ENCODE assay signal across 9 cellular contexts in the genomic region with DNA sequence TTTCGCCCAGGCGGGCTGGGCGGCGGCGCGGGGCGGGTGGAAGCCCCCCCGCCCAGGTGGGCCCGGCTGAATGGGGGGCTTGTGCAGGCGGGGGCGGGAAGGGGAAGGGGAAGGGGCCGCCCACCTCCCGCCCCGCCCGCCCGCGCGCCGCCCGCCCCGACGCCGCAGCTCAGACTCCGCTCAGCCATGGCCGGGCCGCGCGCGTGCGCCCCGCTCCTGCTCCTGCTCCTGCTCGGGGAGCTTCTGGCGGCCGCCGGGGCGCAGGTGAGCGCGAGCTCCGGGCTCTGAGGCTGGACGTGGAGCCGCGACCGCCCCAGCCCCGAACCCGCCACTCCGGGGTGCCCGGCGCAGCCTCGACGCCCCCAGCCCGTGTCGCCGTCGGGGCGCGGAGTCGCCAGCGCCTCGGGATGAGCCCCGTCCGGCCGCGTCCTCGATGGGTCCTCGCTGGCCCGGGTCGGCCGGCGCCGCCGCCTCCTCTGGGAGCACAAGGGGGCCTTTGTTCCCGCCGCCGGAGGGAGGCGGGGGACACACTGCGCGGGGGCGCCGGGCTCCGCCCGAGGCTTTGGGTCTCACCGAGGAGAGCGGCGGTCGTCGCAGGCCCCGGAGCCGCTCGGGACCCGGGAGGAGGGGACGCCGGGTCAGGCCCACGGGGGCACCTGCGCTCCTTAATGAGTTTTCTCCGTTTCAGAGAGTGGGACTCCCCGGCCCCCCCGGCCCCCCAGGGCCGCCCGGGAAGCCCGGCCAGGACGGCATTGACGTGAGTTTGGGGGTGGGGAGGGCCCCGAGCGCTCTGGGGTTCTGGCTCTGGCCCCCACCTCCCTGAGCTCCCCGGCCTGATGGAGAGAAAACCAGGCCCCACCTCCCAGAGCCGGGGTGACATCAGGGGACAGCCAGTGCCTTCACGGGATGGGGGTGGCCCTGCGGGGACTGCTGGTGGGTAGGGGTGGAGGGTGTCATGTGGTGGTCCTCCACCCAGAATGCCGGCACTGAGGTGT.
A peak's percentile ranks its signal among the peaks of the same experiment; 100 is the strongest.
DNase-seq lines count a peak whose midpoint lies in the region; ATAC-seq and TF ChIP-seq lines count a peak whose summit lies in the region.
"Had no signal": no experiment of that assay in that cellular context is flagged by ENCODE, and none has a peak within 500 bp of the region (broad histone marks: within the 10 kb centered on the region; RNA-seq: fewer than 3 reads in every experiment).

Gene COL9A3, plus strand, starts transcription at position 172 of the 995 bp plus-strand sequence. Its CDS starts 15 bp downstream, at position 187.

- POLR2A ChIA-PET in AG04449 (lab: Yijun Ruan, JAX) (interaction anchor here (2.8 kb wide), 1 partner anchor 22 kb away, joined by 7 read pairs; no protein-coding TSS in a partner anchor), HEK293 (lab: Yijun Ruan, JAX) (interaction anchor here (0.9 to 1.0 kb wide), 2 partner anchors 15 to 430 kb away, joined by 3 to 4 read pairs; partner anchors contain the start of gene RPS21)

- no peaks in the 10 kb centered on the region for H3K9me3 ChIP-seq in HEK293 (ENCODE audit: control insufficient read depth, insufficient read depth, low read depth, low read length)

- no peak for ATAC-seq in GM21528 (IDR thresholded peaks at IDR 0.05; ENCODE audit: low FRiP score, unreplicated experiment)
- no peak for ATAC-seq in HG03565 (IDR thresholded peaks at IDR 0.05; ENCODE audit: unreplicated experiment)

- H3K36me3 ChIP-seq in HEK293 (ENCODE audit: control insufficient read depth in 2 of 2, insufficient read depth in 1 of 2, low read length in 2 of 2) = peaks cover 0 to 12% of the 10 kb centered on the region in 2 experiments; a peak in 1 of 3 replicates

- CTCF ChIA-PET in AG04449 (lab: Yijun Ruan, JAX) = interaction anchor here (3.5 kb wide), 1 partner anchor 8 kb away, joined by 33 read pairs; no protein-coding TSS in a partner anchor
- CTCF ChIA-PET in HEK293 (lab: Yijun Ruan, JAX) = interaction anchor here (0.6 to 0.7 kb wide), 2 partner anchors 8 to 9 kb away, joined by 3 to 4 read pairs; no protein-coding TSS in a partner anchor

- H3K4me3 ChIP-seq in AG04449 (ENCODE audit: low read depth, low read length) (peak within 1 kb of the TSS; percentile 34), HEK293 (ENCODE audit: low read depth, low read length) (peak within 1 kb of the TSS; percentile 18; the same call in 1 of the 2 replicates), coronary artery (peak within 1 kb of the TSS; percentile 71)

- H3K27ac ChIP-seq in HEK293 (ENCODE audit: extremely low read depth, low read depth, low read length) = no peak within 1 kb of the TSS; the same call in 1 of the 2 replicates
- peak within 1 kb of the TSS in 1 of 2 donors; percentile 63 for H3K27ac ChIP-seq in coronary artery

- peaks cover 6% of the 10 kb centered on the region; the same call in 1 of the 2 replicates for H3K4me1 ChIP-seq in HEK293 (ENCODE audit: control insufficient read depth, insufficient read depth, low read length)

- TF ChIP-seq CTCF in AG04449 (IDR thresholded peaks at IDR 0.05; ENCODE audit: insufficient read depth, low read length, missing control alignments) (no peak), HEK293 (tag by site-specific recombination; IDR thresholded peaks at IDR 0.05) (no peak), coronary artery (IDR thresholded peaks at IDR 0.05) (no peak)

- no peak for DNase-seq in AG04449 (ENCODE audit: low read depth, low spot score)
- no peak for DNase-seq in coronary artery (ENCODE audit: low spot score)
- peak; percentile 62 for DNase-seq in midbrain (lab: John Stamatoyannopoulos, UW)
- DNase-seq in DMS153 (lab: John Stamatoyannopoulos, UW) = no peak
- DNase-seq in CD1c-positive myeloid dendritic cell (ENCODE audit: extremely low spot score) = no peak
- DNase-seq: activated naive CD8-positive, alpha-beta T cell treated with anti-CD3 and anti-CD28 coated beads, Interleukin-2, amount 10 ng/mL, durations not matched to agents 7 days and 5 days had no signal

TF ChIP-seq in HEK293, 187 proteins besides CTCF, POLR2A, EP300 and RAD21 (continues in another document):
- TF ChIP-seq ZNF501 (tag by site-specific recombination; IDR thresholded peaks at IDR 0.05) (no peak), ZNF664 (tag by site-specific recombination; IDR thresholded peaks at IDR 0.05) (no peak), ZNF169 (tag by site-specific recombination; IDR thresholded peaks at IDR 0.05) (no peak), ZNF114 (tag by site-specific recombination; IDR thresholded peaks at IDR 0.05) (no peak), ATF2 (tag by site-specific recombination; IDR thresholded peaks at IDR 0.05; ENCODE audit: low read depth) (no peak), ZBTB44 (tag by site-specific recombination; IDR thresholded peaks at IDR 0.05) (no peak), ZNF138 (tag by site-specific recombination; IDR thresholded peaks at IDR 0.05; ENCODE audit: borderline replicate concordance) (no peak), ZNF624 (tag by site-specific recombination; IDR thresholded peaks at IDR 0.05) (no peak), REST (tag by site-specific recombination; IDR thresholded peaks at IDR 0.05) (no peak), ZNF16 (tag by site-specific recombination; IDR thresholded peaks at IDR 0.05; ENCODE audit: low read depth) (no peak)
- TF ChIP-seq, protein P1, sequence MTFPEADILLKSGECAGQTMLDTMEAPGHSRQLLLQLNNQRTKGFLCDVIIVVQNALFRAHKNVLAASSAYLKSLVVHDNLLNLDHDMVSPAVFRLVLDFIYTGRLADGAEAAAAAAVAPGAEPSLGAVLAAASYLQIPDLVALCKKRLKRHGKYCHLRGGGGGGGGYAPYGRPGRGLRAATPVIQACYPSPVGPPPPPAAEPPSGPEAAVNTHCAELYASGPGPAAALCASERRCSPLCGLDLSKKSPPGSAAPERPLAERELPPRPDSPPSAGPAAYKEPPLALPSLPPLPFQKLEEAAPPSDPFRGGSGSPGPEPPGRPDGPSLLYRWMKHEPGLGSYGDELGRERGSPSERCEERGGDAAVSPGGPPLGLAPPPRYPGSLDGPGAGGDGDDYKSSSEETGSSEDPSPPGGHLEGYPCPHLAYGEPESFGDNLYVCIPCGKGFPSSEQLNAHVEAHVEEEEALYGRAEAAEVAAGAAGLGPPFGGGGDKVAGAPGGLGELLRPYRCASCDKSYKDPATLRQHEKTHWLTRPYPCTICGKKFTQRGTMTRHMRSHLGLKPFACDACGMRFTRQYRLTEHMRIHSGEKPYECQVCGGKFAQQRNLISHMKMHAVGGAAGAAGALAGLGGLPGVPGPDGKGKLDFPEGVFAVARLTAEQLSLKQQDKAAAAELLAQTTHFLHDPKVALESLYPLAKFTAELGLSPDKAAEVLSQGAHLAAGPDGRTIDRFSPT (tag by site-specific recombination; IDR thresholded peaks at IDR 0.05) = no peak

Comparison
In these comparisons a context has a peak if more than half of its experiments do, and no peak if none do; other contexts are left out.
1. H3K4me3 ChIP-seq: peak in every context shown above with its lines; median percentile 71 in coronary artery; 34 in AG04449; 18 in HEK293.